In the genomic region with DNA sequence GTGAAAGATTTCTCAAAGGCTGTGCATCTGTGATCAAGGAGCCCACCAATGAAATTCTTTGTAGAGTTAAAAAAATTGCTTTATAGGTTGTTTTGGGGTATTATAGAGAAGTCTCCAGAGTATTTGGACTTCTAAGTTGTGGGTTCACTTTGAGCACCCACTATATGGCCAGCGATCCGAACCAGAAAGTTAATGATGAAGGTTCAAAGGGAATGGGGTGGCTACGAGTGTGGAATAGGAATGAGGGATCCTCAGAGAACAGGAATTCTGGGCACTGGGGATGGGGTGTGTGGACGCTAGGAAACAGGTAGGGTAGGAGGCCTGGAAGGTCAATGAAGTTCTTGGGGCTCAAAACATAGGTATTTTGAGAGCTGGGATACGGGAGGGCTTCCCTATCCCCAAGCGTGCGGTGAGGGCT, we compare ENCODE assay signal across 8 cellular contexts. TPM values are rescaled to one million over a fixed set of nuclear protein-coding genes. Genes with fewer than 3 reads are reported as not detected.
DNase-seq lines count a peak whose midpoint lies in the region; ATAC-seq, FAIRE-seq and TF ChIP-seq lines count a peak whose summit lies in the region.

No MANE protein-coding gene starts in this region.

- H3K4me3 Mint-ChIP-seq in T-helper 2 cell treated with Interferon-gamma antibody and Interleukin-4, amounts not matched to agents 5 μg/mL and 100 μg/mL, for 36 hours: peak overlapping the region; percentile 92
- peak overlapping the region; percentile 92 for H3K4me3 Mint-ChIP-seq in activated T-helper 2 cell treated with anti-CD3 and anti-CD28 coated beads, Interferon-gamma antibody, Interleukin-2, Interleukin-4, amounts not matched to agents 10 μg/mL and 5 μg/mL and 100 μg/mL, durations not matched to agents 14 hours and 24 hours and 36 hours (ENCODE audit: low read depth)

- H3K27ac Mint-ChIP-seq in T-helper 2 cell treated with Interferon-gamma antibody and Interleukin-4, amounts not matched to agents 5 μg/mL and 100 μg/mL, for 36 hours: peak overlapping the region; percentile 86
- peak overlapping the region; percentile 90 for H3K27ac Mint-ChIP-seq in activated T-helper 2 cell treated with anti-CD3 and anti-CD28 coated beads, Interferon-gamma antibody, Interleukin-2, Interleukin-4, amounts not matched to agents 10 μg/mL and 5 μg/mL and 100 μg/mL, durations not matched to agents 14 hours and 24 hours and 36 hours

- dilution Hi-C loops in keratinocyte (cut with MboI; ENCODE audit: extremely low pct_ligation_motif_present, low sequenced_read_pairs): no loop called here

- H3K79me2 ChIP-seq in keratinocyte (ENCODE audit: control insufficient read depth, insufficient read depth, low read length): peaks cover 42% of the 10 kb centered on the region

- peaks cover 30% of the 10 kb centered on the region for H3K27me3 ChIP-seq in keratinocyte (ENCODE audit: control insufficient read depth, extremely low read depth, insufficient read depth, low read length)
- H3K27me3 ChIP-seq in stomach smooth muscle (ENCODE audit: control insufficient read depth in 1 of 2, insufficient read depth in 2 of 2, low read length in 2 of 2): no peaks in the 10 kb centered on the region

- H2AFZ ChIP-seq in keratinocyte (ENCODE audit: control insufficient read depth, low read length): peak overlapping the region; percentile 27

- TF ChIP-seq CTCF in keratinocyte (optimal IDR thresholded peaks at IDR 0.05 in 1 of 3, IDR thresholded peaks at IDR 0.05 in 1 of 3, conservative IDR thresholded peaks at IDR 0.05 in 1 of 3; ENCODE audit: extremely low read depth in 1 of 3, insufficient read depth in 2 of 3, low read length in 3 of 3): no peak

- intact Hi-C loops in activated T-helper 2 cell treated with anti-CD3 and anti-CD28 coated beads, Interferon-gamma antibody, Interleukin-2, Interleukin-4, amounts not matched to agents 10 μg/mL and 5 μg/mL and 100 μg/mL, durations not matched to agents 14 hours and 24 hours and 36 hours (cut with micrococcal nuclease): loop anchor here (1.0 to 10.0 kb wide), 5 partner anchors 12 to 340 kb away; a partner anchor contains a TSS

- peak overlapping the region; percentile 76 to 92 (median 87) for H3K4me3 ChIP-seq in keratinocyte (ENCODE audit: control insufficient read depth in 2 of 3, extremely low read depth in 1 of 3, insufficient read depth in 2 of 3, low read depth in 1 of 3, low read length in 3 of 3)
- peak overlapping the region; percentile 78 to 81 for H3K4me3 ChIP-seq in stomach smooth muscle (ENCODE audit: low read length in 2 of 2)

- peaks cover 1 to 7% of the 10 kb centered on the region in 2 experiments for H3K36me3 ChIP-seq in keratinocyte (ENCODE audit: control insufficient read depth in 2 of 2, extremely low read depth in 1 of 2, insufficient read depth in 2 of 2, low read length in 2 of 2)
- no peaks in the 10 kb centered on the region for H3K36me3 ChIP-seq in stomach smooth muscle (ENCODE audit: control insufficient read depth in 2 of 2, insufficient read depth in 2 of 2, low read length in 2 of 2)

- H3K9me3 ChIP-seq in keratinocyte (ENCODE audit: control insufficient read depth, low read depth, low read length) (no peaks in the 10 kb centered on the region), stomach smooth muscle (ENCODE audit: control insufficient read depth in 2 of 2, low read length in 2 of 2) (no peaks in the 10 kb centered on the region)

- H3K4me2 ChIP-seq in keratinocyte (ENCODE audit: control insufficient read depth, extremely low read depth, insufficient read depth, low read depth, low read length): peak overlapping the region; percentile 95

- peaks cover 3% of the 10 kb centered on the region for H3K9me1 ChIP-seq in keratinocyte (ENCODE audit: control insufficient read depth, extremely low read depth, insufficient read depth, low read length)

- peak overlapping the region; percentile 65 for H3K27ac ChIP-seq in keratinocyte (ENCODE audit: control insufficient read depth, insufficient read depth, low read length)
- no peak overlapping the region for H3K27ac ChIP-seq in stomach smooth muscle (ENCODE audit: low read length)

- H3K27me3 Mint-ChIP-seq in T-helper 2 cell treated with Interferon-gamma antibody and Interleukin-4, amounts not matched to agents 5 μg/mL and 100 μg/mL, for 36 hours (ENCODE audit: low read depth): peaks cover 4% of the 10 kb centered on the region
- peaks cover 4% of the 10 kb centered on the region for H3K27me3 Mint-ChIP-seq in activated T-helper 2 cell treated with anti-CD3 and anti-CD28 coated beads, Interferon-gamma antibody, Interleukin-2, Interleukin-4, amounts not matched to agents 10 μg/mL and 5 μg/mL and 100 μg/mL, durations not matched to agents 14 hours and 24 hours and 36 hours (ENCODE audit: low read depth)

- ATAC-seq in GM19467 (IDR thresholded peaks at IDR 0.05; ENCODE audit: unreplicated experiment): no peak
- ATAC-seq in GM18519 (IDR thresholded peaks at IDR 0.05; ENCODE audit: low FRiP score, unreplicated experiment): no peak

- H4K20me1 ChIP-seq in keratinocyte (ENCODE audit: control insufficient read depth, extremely low read depth, insufficient read depth, low read length): peaks cover 9% of the 10 kb centered on the region

- H3K36me3 Mint-ChIP-seq in T-helper 2 cell treated with Interferon-gamma antibody and Interleukin-4, amounts not matched to agents 5 μg/mL and 100 μg/mL, for 36 hours (ENCODE audit: low read depth): peaks cover 5% of the 10 kb centered on the region
- peaks cover 13% of the 10 kb centered on the region for H3K36me3 Mint-ChIP-seq in activated T-helper 2 cell treated with anti-CD3 and anti-CD28 coated beads, Interferon-gamma antibody, Interleukin-2, Interleukin-4, amounts not matched to agents 10 μg/mL and 5 μg/mL and 100 μg/mL, durations not matched to agents 14 hours and 24 hours and 36 hours (ENCODE audit: low read depth)

- no peak for DNase-seq in T-helper 2 cell treated with Interferon-gamma antibody and Interleukin-4, amounts not matched to agents 5 μg/mL and 100 μg/mL, for 36 hours (ENCODE audit: low spot score)
- DNase-seq in T-helper 2 cell (no peak), keratinocyte (ENCODE audit: low read depth, low spot score) (no peak), amygdala (lab: John Stamatoyannopoulos, UW) (no peak)
- no peak for DNase-seq in activated T-helper 2 cell treated with anti-CD3 and anti-CD28 coated beads, Interferon-gamma antibody, Interleukin-2, Interleukin-4, amounts not matched to agents 10 μg/mL and 5 μg/mL and 100 μg/mL, durations not matched to agents 14 hours and 24 hours and 36 hours (ENCODE audit: low spot score)

- H3K9ac ChIP-seq in keratinocyte (ENCODE audit: control insufficient read depth, extremely low read depth, insufficient read depth, low read length) (peak overlapping the region; percentile 83), stomach smooth muscle (ENCODE audit: low read length in 2 of 2) (peak overlapping the region; percentile 70 to 71)

- H3K4me1 Mint-ChIP-seq in T-helper 2 cell treated with Interferon-gamma antibody and Interleukin-4, amounts not matched to agents 5 μg/mL and 100 μg/mL, for 36 hours (ENCODE audit: low read depth): peaks cover 29% of the 10 kb centered on the region
- H3K4me1 Mint-ChIP-seq in activated T-helper 2 cell treated with anti-CD3 and anti-CD28 coated beads, Interferon-gamma antibody, Interleukin-2, Interleukin-4, amounts not matched to agents 10 μg/mL and 5 μg/mL and 100 μg/mL, durations not matched to agents 14 hours and 24 hours and 36 hours (ENCODE audit: low read depth): peaks cover 26% of the 10 kb centered on the region

- FAIRE-seq in keratinocyte (lab: Jason Lieb, UNC): no peak

- H3K9me3 Mint-ChIP-seq in T-helper 2 cell treated with Interferon-gamma antibody and Interleukin-4, amounts not matched to agents 5 μg/mL and 100 μg/mL, for 36 hours: no peaks in the 10 kb centered on the region
- H3K9me3 Mint-ChIP-seq in activated T-helper 2 cell treated with anti-CD3 and anti-CD28 coated beads, Interferon-gamma antibody, Interleukin-2, Interleukin-4, amounts not matched to agents 10 μg/mL and 5 μg/mL and 100 μg/mL, durations not matched to agents 14 hours and 24 hours and 36 hours: no peaks in the 10 kb centered on the region

- peaks cover 25% of the 10 kb centered on the region for H3K4me1 ChIP-seq in keratinocyte (ENCODE audit: control insufficient read depth, extremely low read depth, insufficient read depth, low read length)
- H3K4me1 ChIP-seq in stomach smooth muscle (ENCODE audit: control insufficient read depth, insufficient read depth, low read length): peaks cover 18% of the 10 kb centered on the region

RNA-seq across cellular contexts. Expression of a gene that starts 0.8 kb away (rescaled TPM):
- total RNA-seq in activated T-helper 2 cell treated with anti-CD3 and anti-CD28 coated beads, Interferon-gamma antibody, Interleukin-2, Interleukin-4, amounts not matched to agents 10 μg/mL and 5 μg/mL and 100 μg/mL, durations not matched to agents 14 hours and 24 hours and 36 hours: 24.9 and 25.4 TPM in 2 replicates
- 6.9 to 11.9 TPM (median 10.9 TPM) in 3 replicates for polyA plus RNA-seq in keratinocyte
- polyA plus RNA-seq in keratinocyte (2011; ENCODE audit: low read depth): 7.8 TPM
- polyA plus RNA-seq in keratinocyte (2011; cell fraction: cytosol; rRNA removed): 2.4 and 3.4 TPM in 2 replicates
- 22.9 and 28.2 TPM in 2 replicates for polyA plus RNA-seq in keratinocyte (2011; cell fraction: nucleus; rRNA removed)
- 6.2 and 8.8 TPM in 2 replicates for polyA plus RNA-seq in keratinocyte (2012; ENCODE audit: low replicate concordance)
- polyA minus RNA-seq in keratinocyte: 8.9 to 11.9 TPM (median 9.2 TPM) in 3 replicates
- 5.8 TPM for polyA minus RNA-seq in keratinocyte (2011; cell fraction: cytosol; rRNA and poly(A)+ RNA removed)
- polyA minus RNA-seq in keratinocyte (2011; cell fraction: nucleus; rRNA and poly(A)+ RNA removed): 15.0 and 25.2 TPM in 2 replicates

RNA-seq across cellular contexts. Expression of a gene that starts 39.9 kb away (rescaled TPM):
- total RNA-seq in activated T-helper 2 cell treated with anti-CD3 and anti-CD28 coated beads, Interferon-gamma antibody, Interleukin-2, Interleukin-4, amounts not matched to agents 10 μg/mL and 5 μg/mL and 100 μg/mL, durations not matched to agents 14 hours and 24 hours and 36 hours: not detected in 2 replicates
- not detected in 3 replicates for polyA plus RNA-seq in keratinocyte
- polyA plus RNA-seq in keratinocyte (2011; ENCODE audit: low read depth): not detected
- not detected in 2 replicates for polyA plus RNA-seq in keratinocyte (2011; cell fraction: cytosol; rRNA removed)
- 0.07 TPM in 1 of 2 replicates, not detected in the other for polyA plus RNA-seq in keratinocyte (2011; cell fraction: nucleus; rRNA removed)
- not detected in 2 replicates for polyA plus RNA-seq in keratinocyte (2012; ENCODE audit: low replicate concordance)
- not detected in 3 replicates for polyA minus RNA-seq in keratinocyte
- not detected for polyA minus RNA-seq in keratinocyte (2011; cell fraction: cytosol; rRNA and poly(A)+ RNA removed)
- polyA minus RNA-seq in keratinocyte (2011; cell fraction: nucleus; rRNA and poly(A)+ RNA removed): not detected in 2 replicates

RNA-seq across cellular contexts. Expression of a gene that starts 59.1 kb away (rescaled TPM):
- total RNA-seq in activated T-helper 2 cell treated with anti-CD3 and anti-CD28 coated beads, Interferon-gamma antibody, Interleukin-2, Interleukin-4, amounts not matched to agents 10 μg/mL and 5 μg/mL and 100 μg/mL, durations not matched to agents 14 hours and 24 hours and 36 hours: 0.02 TPM in 1 of 2 replicates, not detected in the other
- polyA plus RNA-seq in keratinocyte: 0.03 to 0.04 TPM in 2 of 3 replicates, not detected in the other
- polyA plus RNA-seq in keratinocyte (2011; ENCODE audit: low read depth): not detected
- polyA plus RNA-seq in keratinocyte (2011; cell fraction: cytosol; rRNA removed): not detected in 2 replicates
- 0.03 TPM in 1 of 2 replicates, not detected in the other for polyA plus RNA-seq in keratinocyte (2011; cell fraction: nucleus; rRNA removed)
- polyA plus RNA-seq in keratinocyte (2012; ENCODE audit: low replicate concordance): not detected in 2 replicates
- 0.26 TPM in 1 of 3 replicates, not detected in the others for polyA minus RNA-seq in keratinocyte
- polyA minus RNA-seq in keratinocyte (2011; cell fraction: cytosol; rRNA and poly(A)+ RNA removed): not detected
- not detected in 2 replicates for polyA minus RNA-seq in keratinocyte (2011; cell fraction: nucleus; rRNA and poly(A)+ RNA removed)
